Comparison of ENCODE assay signal across 24 cellular contexts in genomic region chr5:59161206-59162105, GRCh38.
DNase-seq lines count a peak whose midpoint lies in the region; ATAC-seq and TF ChIP-seq lines count a peak whose summit lies in the region.
"Had no signal": no experiment of that assay in that cellular context is flagged by ENCODE, and none has a peak within 500 bp of the region (broad histone marks: within the 10 kb centered on the region; RNA-seq: fewer than 3 reads in every experiment).

No MANE protein-coding gene starts in this region.

- POLR2A ChIA-PET in CD4-positive, alpha-beta memory T cell (lab: Charles Lee; ENCODE audit: partially characterized antibody), result interaction anchor here (0.6 to 1.3 kb wide), 4 partner anchors 10 to 122 kb away, joined by 3 to 4 read pairs (median 3); no protein-coding TSS in a partner anchor

- H3F3A ChIP-seq in SU-DHL-6 (ENCODE audit: insufficient read depth), result no peaks in the 10 kb centered on the region

- peak overlapping the region; percentile 8 for H2AFZ ChIP-seq in SU-DHL-6 (ENCODE audit: low read depth, low read length, severe bottlenecking)

- no peaks in the 10 kb centered on the region for H3K9me3 Mint-ChIP-seq in CD4-positive, CD25-positive, alpha-beta regulatory T cell
- no peaks in the 10 kb centered on the region for H3K9me3 Mint-ChIP-seq in CD4-positive, alpha-beta memory T cell
- no peaks in the 10 kb centered on the region for H3K9me3 Mint-ChIP-seq in activated naive CD8-positive, alpha-beta T cell treated with anti-CD3 and anti-CD28 coated beads for 36 hours
- H3K9me3 Mint-ChIP-seq in stimulated activated naive B cell treated with anti-CD40 and anti-IgM and Interleukin-4, amounts not matched to agents 10 μg/mL and 1 μg/mL and 100 μg/mL, for 72 hours, result no peaks in the 10 kb centered on the region

- no peaks in the 10 kb centered on the region for H3K27me3 ChIP-seq in CD4-positive, CD25-positive, alpha-beta regulatory T cell (ENCODE audit: control insufficient read depth, insufficient read depth, low read length)
- no peaks in the 10 kb centered on the region for H3K27me3 ChIP-seq in CD4-positive, alpha-beta memory T cell (ENCODE audit: insufficient read depth, low read length)
- H3K27me3 ChIP-seq in SU-DHL-6 (ENCODE audit: low read length) (no peaks in the 10 kb centered on the region; the same call in 1 of the 2 replicates), heart right ventricle (no peaks in the 10 kb centered on the region)
- H3K27me3 ChIP-seq: body of pancreas, MG63, sigmoid colon, upper lobe of left lung had no signal

- no peaks in the 10 kb centered on the region for H3K9me2 ChIP-seq in SU-DHL-6 (replicated peaks; ENCODE audit: insufficient read depth, low read length)

- H3K4me2 ChIP-seq in SU-DHL-6 (ENCODE audit: low read depth, low read length, poor library complexity, severe bottlenecking), result peak overlapping the region; percentile 14

- no peak overlapping the region for H3K4me3 Mint-ChIP-seq in CD4-positive, CD25-positive, alpha-beta regulatory T cell
- peak overlapping the region in 5 of 8 donors; percentile 2 to 54 (median 28) for H3K4me3 Mint-ChIP-seq in CD4-positive, alpha-beta memory T cell
- no peak overlapping the region for H3K4me3 Mint-ChIP-seq in activated naive CD8-positive, alpha-beta T cell treated with anti-CD3 and anti-CD28 coated beads for 36 hours
- H3K4me3 Mint-ChIP-seq in stimulated activated naive B cell treated with anti-CD40 and anti-IgM and Interleukin-4, amounts not matched to agents 10 μg/mL and 1 μg/mL and 100 μg/mL, for 72 hours, result no peak overlapping the region

- H3K4me1 ChIP-seq in CD4-positive, CD25-positive, alpha-beta regulatory T cell (ENCODE audit: control insufficient read depth, insufficient read depth, low read length, poor library complexity, severe bottlenecking), result no peaks in the 10 kb centered on the region
- H3K4me1 ChIP-seq in CD4-positive, alpha-beta memory T cell (ENCODE audit: insufficient read depth, low read length), result peaks cover 5% of the 10 kb centered on the region
- H3K4me1 ChIP-seq in heart right ventricle, result peaks cover 0 to 30% (median 14%) of the 10 kb centered on the region in 9 donors
- H3K4me1 ChIP-seq: body of pancreas, prostate gland, upper lobe of left lung had no signal

- no peak overlapping the region for H3K27ac ChIP-seq in CD4-positive, CD25-positive, alpha-beta regulatory T cell (ENCODE audit: insufficient read depth, low read length, poor library complexity, severe bottlenecking)
- H3K27ac ChIP-seq in CD4-positive, alpha-beta memory T cell (ENCODE audit: low read depth, low read length), result no peak overlapping the region
- H3K27ac ChIP-seq in SU-DHL-6 (ENCODE audit: low read depth, low read length) (no peak overlapping the region), heart right ventricle (no peak overlapping the region)
- H3K27ac ChIP-seq: body of pancreas, C4-2B, prostate gland, sigmoid colon, upper lobe of left lung had no signal

- no peak overlapping the region for H3K9ac ChIP-seq in SU-DHL-6 (ENCODE audit: low read length)

- H3K36me3 ChIP-seq in CD4-positive, CD25-positive, alpha-beta regulatory T cell (ENCODE audit: control insufficient read depth, insufficient read depth, low read length), result no peaks in the 10 kb centered on the region
- no peaks in the 10 kb centered on the region for H3K36me3 ChIP-seq in CD4-positive, alpha-beta memory T cell (ENCODE audit: insufficient read depth, low read length)
- H3K36me3 ChIP-seq in SU-DHL-6 (ENCODE audit: low read length) (no peaks in the 10 kb centered on the region), heart right ventricle (no peaks in the 10 kb centered on the region)
- H3K36me3 ChIP-seq: MG63, prostate gland, sigmoid colon, upper lobe of left lung had no signal

- peaks cover 2 to 13% (median 7%) of the 10 kb centered on the region in 4 donors for H3K4me1 Mint-ChIP-seq in CD4-positive, CD25-positive, alpha-beta regulatory T cell
- peaks cover 6 to 14% (median 13%) of the 10 kb centered on the region in 4 donors for H3K4me1 Mint-ChIP-seq in CD4-positive, alpha-beta memory T cell
- H3K4me1 Mint-ChIP-seq in activated naive CD8-positive, alpha-beta T cell treated with anti-CD3 and anti-CD28 coated beads for 36 hours, result peaks cover 13% of the 10 kb centered on the region
- H3K4me1 Mint-ChIP-seq in stimulated activated naive B cell treated with anti-CD40 and anti-IgM and Interleukin-4, amounts not matched to agents 10 μg/mL and 1 μg/mL and 100 μg/mL, for 72 hours, result no peaks in the 10 kb centered on the region

- intact Hi-C loops in CD4-positive, alpha-beta memory T cell (cut with micrococcal nuclease), result no loop called here
- intact Hi-C loops in heart right ventricle (cut with DNase I), result no loop called here

- H3K27me3 Mint-ChIP-seq in CD4-positive, CD25-positive, alpha-beta regulatory T cell, result peaks cover 9% of the 10 kb centered on the region
- no peaks in the 10 kb centered on the region for H3K27me3 Mint-ChIP-seq in CD4-positive, alpha-beta memory T cell
- no peaks in the 10 kb centered on the region for H3K27me3 Mint-ChIP-seq in activated naive CD8-positive, alpha-beta T cell treated with anti-CD3 and anti-CD28 coated beads for 36 hours
- no peaks in the 10 kb centered on the region for H3K27me3 Mint-ChIP-seq in stimulated activated naive B cell treated with anti-CD40 and anti-IgM and Interleukin-4, amounts not matched to agents 10 μg/mL and 1 μg/mL and 100 μg/mL, for 72 hours

- no peak for TF ChIP-seq CTCF in SU-DHL-6 (IDR thresholded peaks at IDR 0.05; ENCODE audit: insufficient read depth, low read length, poor library complexity, severe bottlenecking)
- no peak for TF ChIP-seq CTCF in heart right ventricle (IDR thresholded peaks at IDR 0.05)

- H3K36me3 Mint-ChIP-seq in CD4-positive, CD25-positive, alpha-beta regulatory T cell, result no peaks in the 10 kb centered on the region
- no peaks in the 10 kb centered on the region for H3K36me3 Mint-ChIP-seq in CD4-positive, alpha-beta memory T cell
- H3K36me3 Mint-ChIP-seq in activated naive CD8-positive, alpha-beta T cell treated with anti-CD3 and anti-CD28 coated beads for 36 hours, result no peaks in the 10 kb centered on the region
- H3K36me3 Mint-ChIP-seq in stimulated activated naive B cell treated with anti-CD40 and anti-IgM and Interleukin-4, amounts not matched to agents 10 μg/mL and 1 μg/mL and 100 μg/mL, for 72 hours, result no peaks in the 10 kb centered on the region

- no peaks in the 10 kb centered on the region for H3K9me3 ChIP-seq in CD4-positive, CD25-positive, alpha-beta regulatory T cell (ENCODE audit: control insufficient read depth in 2 of 2, low read length in 2 of 2)
- no peaks in the 10 kb centered on the region for H3K9me3 ChIP-seq in CD4-positive, alpha-beta memory T cell (ENCODE audit: control insufficient read depth in 1 of 2, low read length in 2 of 2)
- H3K9me3 ChIP-seq in SU-DHL-6 (ENCODE audit: insufficient read depth, low read length), result no peaks in the 10 kb centered on the region
- H3K9me3 ChIP-seq in heart right ventricle, result no peaks in the 10 kb centered on the region
- H3K9me3 ChIP-seq: body of pancreas, MG63, prostate gland, sigmoid colon, upper lobe of left lung had no signal

- ATAC-seq in CD4-positive, CD25-positive, alpha-beta regulatory T cell (ENCODE audit: low read depth in 2 of 2), result no peak
- ATAC-seq in stimulated activated naive B cell treated with anti-CD40 and anti-IgM and Interleukin-4, amounts not matched to agents 10 μg/mL and 1 μg/mL and 100 μg/mL, for 72 hours (replicated peaks), result no peak
- no peak for ATAC-seq in heart right ventricle
- ATAC-seq: body of pancreas, K562, left cardiac atrium had no signal

- WGBS in heart right ventricle, 2 donors, result 95 to 97% methylated on average over 10 of the region's 10 CpGs

- CTCF ChIA-PET in CD4-positive, alpha-beta memory T cell (lab: Charles Lee; ENCODE audit: partially characterized antibody), result interaction anchor here (0.6 to 2.1 kb wide), 4 partner anchors 12 to 126 kb away, joined by 4 to 8 read pairs (median 5); no protein-coding TSS in a partner anchor

- no peaks in the 10 kb centered on the region for H4K20me1 ChIP-seq in SU-DHL-6 (ENCODE audit: low read depth, low read length)

- no peak overlapping the region for H3K4me3 ChIP-seq in CD4-positive, CD25-positive, alpha-beta regulatory T cell (ENCODE audit: low read depth, low read length)
- H3K4me3 ChIP-seq in CD4-positive, alpha-beta memory T cell (ENCODE audit: low read length in 2 of 2), result no peak overlapping the region
- H3K4me3 ChIP-seq in SU-DHL-6 (ENCODE audit: insufficient read depth, low read length, poor library complexity, severe bottlenecking) (no peak overlapping the region), heart right ventricle (no peak overlapping the region)
- H3K4me3 ChIP-seq: body of pancreas, K562, MG63, prostate gland, sigmoid colon, upper lobe of left lung had no signal

- DNase-seq in CD4-positive, CD25-positive, alpha-beta regulatory T cell, result peak in 1 of 3 donors; percentile 14
- DNase-seq in CD4-positive, alpha-beta memory T cell, result peak in 4 of 5 donors; percentile 29 to 63 (median 37)
- no peak for DNase-seq in activated naive CD8-positive, alpha-beta T cell treated with anti-CD3 and anti-CD28 coated beads for 36 hours
- DNase-seq in globus pallidus (ENCODE audit: low spot score) (no peak), NCI-H1436 treated with DMSO at 0.1 percent for 48 hours (lab: John Stamatoyannopoulos, UW) (no peak), heart right ventricle (no peak)
- no peak for DNase-seq in stimulated activated naive B cell treated with anti-CD40 and anti-IgM and Interleukin-4, amounts not matched to agents 10 μg/mL and 1 μg/mL and 100 μg/mL, for 72 hours
- DNase-seq: activated CD4-positive, alpha-beta T cell treated with anti-CD3 and anti-CD28 coated beads, Interleukin-2, amount 50 U/mL, for 1 hour; body of pancreas; effector CD4-positive, alpha-beta T cell; erythroblast; left cardiac atrium; mammary epithelial cell; MG63; NCI-H1417; NCI-H2107; NCI-H510A treated with DMSO at 0.1 percent for 48 hours; sigmoid colon; stimulated activated CD4-positive, alpha-beta T cell treated with anti-CD3 and anti-CD28 coated beads, Interleukin-15, amount 100 ng/mL, for 24 hours; upper lobe of left lung had no signal

- H3K27ac Mint-ChIP-seq in CD4-positive, CD25-positive, alpha-beta regulatory T cell, result peak overlapping the region; percentile 6 to 45 (median 11)
- H3K27ac Mint-ChIP-seq in CD4-positive, alpha-beta memory T cell, result peak overlapping the region; percentile 43 to 91 (median 82)
- peak overlapping the region; percentile 45 for H3K27ac Mint-ChIP-seq in activated naive CD8-positive, alpha-beta T cell treated with anti-CD3 and anti-CD28 coated beads for 36 hours
- H3K27ac Mint-ChIP-seq in stimulated activated naive B cell treated with anti-CD40 and anti-IgM and Interleukin-4, amounts not matched to agents 10 μg/mL and 1 μg/mL and 100 μg/mL, for 72 hours, result no peak overlapping the region

- H3K79me2 ChIP-seq in SU-DHL-6 (ENCODE audit: insufficient read depth, low read length), result no peaks in the 10 kb centered on the region

Comparison
In these comparisons a context has a peak if more than half of its experiments do, and no peak if none do; other contexts are left out.
1. DNase-seq: peak in CD4-positive, alpha-beta memory T cell (4 of 5); none in activated naive CD8-positive, alpha-beta T cell treated with anti-CD3 and anti-CD28 coated beads for 36 hours (single experiment), globus pallidus (single experiment), NCI-H1436 treated with DMSO at 0.1 percent for 48 hours (single experiment), stimulated activated naive B cell treated with anti-CD40 and anti-IgM and Interleukin-4, amounts not matched to agents 10 μg/mL and 1 μg/mL and 100 μg/mL, for 72 hours (single experiment) and heart right ventricle (0 of 2).
2. H3K4me3 Mint-ChIP-seq: peak in CD4-positive, alpha-beta memory T cell (5 of 8); none in CD4-positive, CD25-positive, alpha-beta regulatory T cell (0 of 4), activated naive CD8-positive, alpha-beta T cell treated with anti-CD3 and anti-CD28 coated beads for 36 hours (single experiment) and stimulated activated naive B cell treated with anti-CD40 and anti-IgM and Interleukin-4, amounts not matched to agents 10 μg/mL and 1 μg/mL and 100 μg/mL, for 72 hours (0 of 2).